Comparison of ENCODE assay signal across 10 cellular contexts in genomic region chr11:108616549-108616948, GRCh38. TPM values are rescaled to one million over a fixed set of nuclear protein-coding genes. Genes with fewer than 3 reads are reported as not detected.
A peak's percentile ranks its signal among the peaks of the same experiment; 100 is the strongest.
DNase-seq lines count a peak whose midpoint lies in the region; ATAC-seq and TF ChIP-seq lines count a peak whose summit lies in the region.
"Had no signal": no experiment of that assay in that cellular context is flagged by ENCODE, and none has a peak within 500 bp of the region (broad histone marks: within the 10 kb centered on the region; RNA-seq: fewer than 3 reads in every experiment).

No MANE protein-coding gene starts in this region.

- no peaks in the 10 kb centered on the region for H3K4me1 ChIP-seq in right atrium auricular region

- peak; percentile 86 for ATAC-seq in SK-N-SH treated with all-trans-retinoic acid at 6 μM for 48 hours
- no peak for ATAC-seq in GM18870 (IDR thresholded peaks at IDR 0.05; ENCODE audit: unreplicated experiment)
- ATAC-seq: activated CD4-positive, CD25-positive, alpha-beta regulatory T cell treated with anti-CD3 and anti-CD28 coated beads, Interleukin-2, amount 50 U/mL, for 24 hours; naive thymus-derived CD8-positive, alpha-beta T cell had no signal

- TF ChIP-seq CTCF in right atrium auricular region (IDR thresholded peaks at IDR 0.05) = no peak

- H3K36me3 ChIP-seq in right atrium auricular region = no peaks in the 10 kb centered on the region

- H3K27ac ChIP-seq in right atrium auricular region = no peak overlapping the region

- DNase-seq in HCEC 1CT = peak; percentile 69
- DNase-seq in fibroblast of peridontal ligament (ENCODE audit: extremely low read depth) = peak; percentile 17
- DNase-seq in skeletal muscle cell (ENCODE audit: low read depth) = peak; percentile 58
- DNase-seq in GDM1 (lab: John Stamatoyannopoulos, UW) = no peak
- no peak for DNase-seq in Kasumi-1 (lab: John Stamatoyannopoulos, UW)
- no peak for DNase-seq in right atrium auricular region (ENCODE audit: low spot score)
- DNase-seq: naive thymus-derived CD8-positive, alpha-beta T cell had no signal

- H3K9me3 ChIP-seq in right atrium auricular region = no peaks in the 10 kb centered on the region

- H3K27me3 ChIP-seq in right atrium auricular region = no peaks in the 10 kb centered on the region

- H3K4me3 ChIP-seq in skeletal muscle cell (ENCODE audit: low read depth, low read length) (no peak overlapping the region), right atrium auricular region (no peak overlapping the region)

TF ChIP-seq in SK-N-SH treated with all-trans-retinoic acid at 6 μM for 48 hours, 23 proteins besides CTCF, POLR2A, EP300 and RAD21:
- TF ChIP-seq POU6F1 (CRISPR knock-in tag; IDR thresholded peaks at IDR 0.05; ENCODE audit: borderline replicate concordance, low read depth) (no peak), ZFP30 (CRISPR knock-in tag; IDR thresholded peaks at IDR 0.05) (no peak), ARNTL (CRISPR knock-in tag; IDR thresholded peaks at IDR 0.05; ENCODE audit: borderline replicate concordance, low read depth) (no peak), GLIS3 (CRISPR knock-in tag; IDR thresholded peaks at IDR 0.05) (no peak), BACH2 (CRISPR knock-in tag; IDR thresholded peaks at IDR 0.05; ENCODE audit: borderline replicate concordance) (no peak), ZNF565 (CRISPR knock-in tag; conservative IDR thresholded peaks at IDR 0.05; ENCODE audit: low read depth) (no peak), TOX (CRISPR knock-in tag; IDR thresholded peaks at IDR 0.05; ENCODE audit: borderline replicate concordance) (no peak), TSHZ2 (CRISPR knock-in tag; IDR thresholded peaks at IDR 0.05) (no peak), RARB (CRISPR knock-in tag; IDR thresholded peaks at IDR 0.05) (no peak), ZC3H10 (CRISPR knock-in tag; IDR thresholded peaks at IDR 0.05) (no peak), ESRRG (CRISPR knock-in tag; IDR thresholded peaks at IDR 0.05) (no peak)

RNA-seq across cellular contexts. Expression of gene EXPH5, which starts 23.0 kb away (rescaled TPM):
- total RNA-seq in right atrium auricular region = 1 to 10 TPM; 1.4 to 2.8 TPM

RNA-seq across cellular contexts. Expression of gene DDX10, which starts 48.3 kb away (rescaled TPM):
- total RNA-seq in right atrium auricular region = 10 to 100 TPM; 11.8 to 13.1 TPM

Comparison
In these comparisons a context has a peak if more than half of its experiments do, and no peak if none do; other contexts are left out.
1. DNase-seq: peak in HCEC 1CT (single experiment), fibroblast of peridontal ligament (single experiment) and skeletal muscle cell (single experiment); none in GDM1 (single experiment), Kasumi-1 (0 of 2) and right atrium auricular region (single experiment).